ENCODE assay signal across 13 cellular contexts in genomic region chr18:11146238-11146946, GRCh38. TPM values are rescaled to one million over a fixed set of nuclear protein-coding genes. Genes with fewer than 3 reads are reported as not detected.
A peak's percentile ranks its signal among the peaks of the same experiment; 100 is the strongest.
DNase-seq lines count a peak whose midpoint lies in the region; ATAC-seq and TF ChIP-seq lines count a peak whose summit lies in the region.
"Had no signal": no experiment of that assay in that cellular context is flagged by ENCODE, and none has a peak within 500 bp of the region (broad histone marks: within the 10 kb centered on the region; RNA-seq: fewer than 3 reads in every experiment).

No MANE protein-coding gene starts in this region.

- DNase-seq in astrocyte of the cerebellum (ENCODE audit: low read depth) (no peak), heart left ventricle (peak in 4 of 5 donors; percentile 34 to 81 (median 45)), lower lobe of right lung (no peak), substantia nigra (lab: John Stamatoyannopoulos, UW) (peak in 43 of 49 donors; percentile 17 to 86 (median 54)), Peyer's patch (no peak), dedifferentiated amniotic fluid mesenchymal stem cell (ENCODE audit: extremely low spot score) (no peak)
- DNase-seq in CD8-positive, alpha-beta memory T cell, result no peak
- no peak for DNase-seq in activated CD8-positive, alpha-beta memory T cell treated with anti-CD3 and anti-CD28 coated beads, Interleukin-2, amount 10 ng/mL, durations not matched to agents 7 days and 5 days
- DNase-seq: activated CD4-positive, alpha-beta memory T cell treated with anti-CD3 and anti-CD28 coated beads, Interleukin-2, amount 10 ng/mL, durations not matched to agents 7 days and 5 days; activated naive CD4-positive, alpha-beta T cell treated with Interleukin-2 at 50 U/mL for 16 hours; CD4-positive, CD25-positive, alpha-beta regulatory T cell; NCI-H226 had no signal

- in situ Hi-C loops in astrocyte of the cerebellum (cut with HindIII; ENCODE audit: low sequenced_read_pairs), result no loop called here

- CTCF ChIA-PET in CD8-positive, alpha-beta memory T cell (lab: Charles Lee), result no interaction called here
- CTCF ChIA-PET in activated CD8-positive, alpha-beta memory T cell treated with anti-CD3 and anti-CD28 coated beads, Interleukin-2, amount 10 ng/mL, durations not matched to agents 7 days and 5 days (lab: Charles Lee), result no interaction called here

- H3K36me3 ChIP-seq in heart left ventricle (no peaks in the 10 kb centered on the region), lower lobe of right lung (no peaks in the 10 kb centered on the region), Peyer's patch (no peaks in the 10 kb centered on the region)
- no peaks in the 10 kb centered on the region for H3K36me3 ChIP-seq in CD8-positive, alpha-beta memory T cell (ENCODE audit: insufficient read depth, low read length)

- TF ChIP-seq CTCF in astrocyte of the cerebellum (IDR thresholded peaks at IDR 0.05; ENCODE audit: low read depth, low read length, missing control alignments), result no peak
- no peak for TF ChIP-seq CTCF in heart left ventricle (IDR thresholded peaks at IDR 0.05)
- no peak for TF ChIP-seq CTCF in lower lobe of right lung (IDR thresholded peaks at IDR 0.05)
- no peak for TF ChIP-seq CTCF in Peyer's patch (IDR thresholded peaks at IDR 0.05)

- H3K4me1 ChIP-seq in heart left ventricle (peaks cover 0 to 22% (median 13%) of the 10 kb centered on the region in 12 donors), lower lobe of right lung (peaks cover 15% of the 10 kb centered on the region), Peyer's patch (peaks cover 0 to 14% (median 0%) of the 10 kb centered on the region in 4 donors)
- no peaks in the 10 kb centered on the region for H3K4me1 ChIP-seq in CD8-positive, alpha-beta memory T cell (ENCODE audit: insufficient read depth, low read length)

- no peak overlapping the region for H3K4me3 Mint-ChIP-seq in CD8-positive, alpha-beta memory T cell
- H3K4me3 Mint-ChIP-seq in activated CD8-positive, alpha-beta memory T cell treated with anti-CD3 and anti-CD28 coated beads, Interleukin-2, amount 10 ng/mL, durations not matched to agents 7 days and 5 days, result no peak overlapping the region
- H3K4me3 Mint-ChIP-seq: activated CD4-positive, alpha-beta memory T cell treated with anti-CD3 and anti-CD28 coated beads, Interleukin-2, amount 10 ng/mL, durations not matched to agents 7 days and 5 days; CD4-positive, CD25-positive, alpha-beta regulatory T cell had no signal

- H3K4me3 ChIP-seq in astrocyte of the cerebellum (ENCODE audit: low read depth, low read length) (peak overlapping the region; percentile 45), heart left ventricle (peak overlapping the region in 1 of 12 donors; percentile 46), lower lobe of right lung (peak overlapping the region; percentile 52), Peyer's patch (no peak overlapping the region)
- H3K4me3 ChIP-seq in CD8-positive, alpha-beta memory T cell (ENCODE audit: low read length), result no peak overlapping the region
- H3K4me3 ChIP-seq: lung had no signal

- H3K27me3 Mint-ChIP-seq in CD8-positive, alpha-beta memory T cell, result peaks cover 11 to 30% of the 10 kb centered on the region in 2 donors
- peaks cover 37% of the 10 kb centered on the region for H3K27me3 Mint-ChIP-seq in activated CD8-positive, alpha-beta memory T cell treated with anti-CD3 and anti-CD28 coated beads, Interleukin-2, amount 10 ng/mL, durations not matched to agents 7 days and 5 days

- POLR2A ChIA-PET in CD8-positive, alpha-beta memory T cell (lab: Charles Lee), result no interaction called here

- H3K27ac ChIP-seq in heart left ventricle (no peak overlapping the region), lower lobe of right lung (no peak overlapping the region), substantia nigra (ENCODE audit: low read depth, low read length, poor library complexity, severe bottlenecking) (peak overlapping the region; percentile 76), Peyer's patch (no peak overlapping the region)
- no peak overlapping the region for H3K27ac ChIP-seq in CD8-positive, alpha-beta memory T cell (ENCODE audit: low read depth, low read length)

- intact Hi-C loops in heart left ventricle (cut with DNase I), result no loop called here
- intact Hi-C loops in lower lobe of right lung (cut with DNase I), result no loop called here

- H3K27me3 ChIP-seq in heart left ventricle (peaks cover 29 to 71% (median 44%) of the 10 kb centered on the region in 9 donors), lower lobe of right lung (ENCODE audit: low read depth) (peaks cover 50% of the 10 kb centered on the region), Peyer's patch (peaks cover 0 to 12% of the 10 kb centered on the region in 2 donors)
- no peaks in the 10 kb centered on the region for H3K27me3 ChIP-seq in CD8-positive, alpha-beta memory T cell (ENCODE audit: insufficient read depth, low read length, poor library complexity, severe bottlenecking)

- no peak overlapping the region for H3K27ac Mint-ChIP-seq in CD8-positive, alpha-beta memory T cell
- H3K27ac Mint-ChIP-seq in activated CD8-positive, alpha-beta memory T cell treated with anti-CD3 and anti-CD28 coated beads, Interleukin-2, amount 10 ng/mL, durations not matched to agents 7 days and 5 days, result no peak overlapping the region
- H3K27ac Mint-ChIP-seq: activated CD4-positive, alpha-beta memory T cell treated with anti-CD3 and anti-CD28 coated beads, Interleukin-2, amount 10 ng/mL, durations not matched to agents 7 days and 5 days; CD4-positive, CD25-positive, alpha-beta regulatory T cell had no signal

- peaks cover 0 to 4% (median 0%) of the 10 kb centered on the region in 3 donors for H3K4me1 Mint-ChIP-seq in CD8-positive, alpha-beta memory T cell
- H3K4me1 Mint-ChIP-seq in activated CD8-positive, alpha-beta memory T cell treated with anti-CD3 and anti-CD28 coated beads, Interleukin-2, amount 10 ng/mL, durations not matched to agents 7 days and 5 days, result no peaks in the 10 kb centered on the region
- H3K4me1 Mint-ChIP-seq: activated CD4-positive, alpha-beta memory T cell treated with anti-CD3 and anti-CD28 coated beads, Interleukin-2, amount 10 ng/mL, durations not matched to agents 7 days and 5 days had no signal

- ATAC-seq in heart left ventricle (peak; percentile 75 to 93 (median 80)), lower lobe of right lung (no peak)
- ATAC-seq in activated CD8-positive, alpha-beta memory T cell treated with anti-CD3 and anti-CD28 coated beads, Interleukin-2, amount 10 ng/mL, durations not matched to agents 7 days and 5 days, result no peak

- 41 to 66% (median 50%) methylated on average over 11 to 18 of the region's 18 CpGs for WGBS in heart left ventricle, 4 donors

- H3K9me3 ChIP-seq in heart left ventricle (no peaks in the 10 kb centered on the region), lower lobe of right lung (no peaks in the 10 kb centered on the region), Peyer's patch (no peaks in the 10 kb centered on the region)
- H3K9me3 ChIP-seq in CD8-positive, alpha-beta memory T cell (ENCODE audit: low read length), result no peaks in the 10 kb centered on the region

- H3K9me3 Mint-ChIP-seq in CD8-positive, alpha-beta memory T cell, result peaks cover 0 to 9% (median 4%) of the 10 kb centered on the region in 5 donors
- H3K9me3 Mint-ChIP-seq in activated CD8-positive, alpha-beta memory T cell treated with anti-CD3 and anti-CD28 coated beads, Interleukin-2, amount 10 ng/mL, durations not matched to agents 7 days and 5 days (ENCODE audit: low read depth), result no peaks in the 10 kb centered on the region
- H3K9me3 Mint-ChIP-seq: activated CD4-positive, alpha-beta memory T cell treated with anti-CD3 and anti-CD28 coated beads, Interleukin-2, amount 10 ng/mL, durations not matched to agents 7 days and 5 days had no signal

- TF ChIP-seq POLR2A in heart left ventricle (IDR thresholded peaks at IDR 0.05) (no peak), Peyer's patch (IDR thresholded peaks at IDR 0.05) (no peak)

- H3K36me3 Mint-ChIP-seq in CD8-positive, alpha-beta memory T cell, result no peaks in the 10 kb centered on the region
- H3K36me3 Mint-ChIP-seq in activated CD8-positive, alpha-beta memory T cell treated with anti-CD3 and anti-CD28 coated beads, Interleukin-2, amount 10 ng/mL, durations not matched to agents 7 days and 5 days, result no peaks in the 10 kb centered on the region

RNA-seq across cellular contexts. Expression of gene PIEZO2, which starts 3.0 kb away (rescaled TPM):
- total RNA-seq in heart left ventricle, result 1 to 10 TPM in 2 of 9 donors, under 1 TPM in 5, not detected in 2; 0.06 to 4.9 (median 0.39) TPM
- under 1 TPM; 0.04 to 0.07 TPM for polyA plus RNA-seq in heart left ventricle
- total RNA-seq in lower lobe of right lung, result 11.1 TPM
- total RNA-seq in Peyer's patch, result 1 to 10 TPM in 3 of 4 donors, under 1 TPM in 1; 0.85 to 5.8 (median 4.5) TPM
- total RNA-seq in CD8-positive, alpha-beta memory T cell, result not detected
- polyA plus RNA-seq in CD8-positive, alpha-beta memory T cell, result not detected
- not detected for total RNA-seq in activated CD8-positive, alpha-beta memory T cell treated with anti-CD3 and anti-CD28 coated beads, Interleukin-2, amount 10 ng/mL, durations not matched to agents 7 days and 5 days
- total RNA-seq: activated CD4-positive, alpha-beta memory T cell treated with anti-CD3 and anti-CD28 coated beads, Interleukin-2, amount 10 ng/mL, durations not matched to agents 7 days and 5 days; CD4-positive, CD25-positive, alpha-beta regulatory T cell had no signal
- polyA plus RNA-seq: CD4-positive, CD25-positive, alpha-beta regulatory T cell had no signal

Comparison
In these comparisons a context has a peak if more than half of its experiments do, and no peak if none do; other contexts are left out.
1. DNase-seq: peak in heart left ventricle (4 of 5) and substantia nigra (43 of 49); none in astrocyte of the cerebellum (single experiment), lower lobe of right lung (single experiment), Peyer's patch (0 of 3), CD8-positive, alpha-beta memory T cell (0 of 5), dedifferentiated amniotic fluid mesenchymal stem cell (single experiment) and activated CD8-positive, alpha-beta memory T cell treated with anti-CD3 and anti-CD28 coated beads, Interleukin-2, amount 10 ng/mL, durations not matched to agents 7 days and 5 days (single experiment).
2. H3K4me3 ChIP-seq: peak in astrocyte of the cerebellum (single experiment) and lower lobe of right lung (single experiment); none in Peyer's patch (0 of 4) and CD8-positive, alpha-beta memory T cell (single experiment).
3. ATAC-seq: peak in heart left ventricle (4 of 4); none in lower lobe of right lung (0 of 2) and activated CD8-positive, alpha-beta memory T cell treated with anti-CD3 and anti-CD28 coated beads, Interleukin-2, amount 10 ng/mL, durations not matched to agents 7 days and 5 days (single experiment).